ENCODE assay signal across 26 cellular contexts in genomic region chrX:69146739-69147138, GRCh38.
"Had no signal": no experiment of that assay in that cellular context is flagged by ENCODE, and none has a peak within 500 bp of the region (broad histone marks: within the 10 kb centered on the region; RNA-seq: fewer than 3 reads in every experiment).

No MANE protein-coding gene starts in this region.

- H3K4me1 ChIP-seq: adrenal gland, breast epithelium, SJSA1 had no signal

- H3K36me3 ChIP-seq: adrenal gland, breast epithelium, MG63, SJSA1 had no signal

- H3K9me3 ChIP-seq: adrenal gland, breast epithelium, MG63, SJSA1 had no signal

- ATAC-seq: activated CD4-positive, alpha-beta T cell treated with anti-CD3 and anti-CD28 coated beads for 36 hours; PC-3; SK-N-SH treated with all-trans-retinoic acid at 6 μM for 48 hours had no signal

- H3K9ac ChIP-seq: KMS-11 had no signal

- H3K4me2 ChIP-seq: KMS-11 had no signal

- H3K4me3 ChIP-seq: adrenal gland, breast epithelium, MG63, SJSA1 had no signal

- H3K27me3 ChIP-seq: MG63, SJSA1 had no signal

- DNase-seq: activated CD4-positive, alpha-beta memory T cell treated with anti-CD3 and anti-CD28 coated beads, Interleukin-2, amount 10 ng/mL, durations not matched to agents 7 days and 5 days; activated CD4-positive, alpha-beta T cell treated with anti-CD3 and anti-CD28 coated beads for 36 hours; activated CD4-positive, alpha-beta T cell treated with anti-CD3 and anti-CD28 coated beads, Interleukin-2, amount 50 U/mL, for 1 hour; activated CD8-positive, alpha-beta memory T cell treated with anti-CD3 and anti-CD28 coated beads, Interleukin-2, amount 50 U/mL, for 4 hours; activated naive CD4-positive, alpha-beta T cell treated with anti-CD3 and anti-CD28 coated beads, Interleukin-2, amount 50 U/mL, for 16 hours; activated naive CD8-positive, alpha-beta T cell treated with anti-CD3 and anti-CD28 coated beads, Interleukin-2, amount 10 ng/mL, durations not matched to agents 7 days and 5 days; adrenal gland; anterior cingulate cortex; caudate nucleus; MG63; MV-4-11; NCI-H1092 treated with DMSO at 0.1 percent for 48 hours; NCI-H1436; NCI-H1694 treated with DMSO at 0.1 percent for 48 hours; NCI-H2081; NCI-H510A treated with DMSO at 0.1 percent for 48 hours; NCI-H69; NK-92 treated with Interleukin-12 subunit alpha and Interleukin-12 subunit beta, amount 100 ng/mL, for 24 hours; PC-3; SHP77 had no signal

- FAIRE-seq: RCC 7860 had no signal

- H3K27ac ChIP-seq: adrenal gland, breast epithelium, KMS-11, SJSA1, VCaP had no signal
